Comparison of ENCODE assay signal across 24 cellular contexts in the genomic region with DNA sequence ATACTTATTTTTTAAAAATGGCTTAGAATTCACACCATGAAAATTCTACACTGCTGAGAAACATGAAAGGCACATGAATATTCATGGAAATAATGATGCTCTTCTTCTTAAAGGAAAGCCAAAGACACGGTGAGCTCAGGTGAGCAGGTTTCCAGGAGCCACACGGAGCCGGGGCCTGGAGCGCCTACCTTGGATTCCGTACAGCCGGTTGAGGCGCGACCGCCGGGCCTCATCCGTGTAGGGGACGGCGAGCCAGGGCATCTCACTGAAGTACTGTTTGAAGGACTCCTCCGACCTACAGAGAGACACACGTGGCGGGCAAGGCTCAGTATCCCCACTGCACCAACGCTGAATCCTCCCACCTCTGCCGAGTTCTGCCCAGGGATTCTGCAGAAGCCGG. TPM values are rescaled to one million over a fixed set of nuclear protein-coding genes. Genes with fewer than 3 reads are reported as not detected.
DNase-seq lines count a peak whose midpoint lies in the region; ATAC-seq and TF ChIP-seq lines count a peak whose summit lies in the region.
"Had no signal": no experiment of that assay in that cellular context is flagged by ENCODE, and none has a peak within 500 bp of the region (broad histone marks: within the 10 kb centered on the region; RNA-seq: fewer than 3 reads in every experiment).

No MANE protein-coding gene starts in this region.

- H3K27me3 Mint-ChIP-seq in endodermal cell (ENCODE audit: insufficient read depth), result no peaks in the 10 kb centered on the region
- peaks cover 5% of the 10 kb centered on the region for H3K27me3 Mint-ChIP-seq in T-helper 17 cell
- H3K27me3 Mint-ChIP-seq in activated CD4-positive, alpha-beta T cell treated with anti-CD3 and anti-CD28 coated beads, Interleukin-2, amount 10 ng/mL, durations not matched to agents 7 days and 5 days, result no peaks in the 10 kb centered on the region
- H3K27me3 Mint-ChIP-seq: CD4-positive, alpha-beta T cell had no signal

- peaks cover 6% of the 10 kb centered on the region; the same call in 1 of the 2 replicates for H3K9me1 ChIP-seq in IMR-90 (ENCODE audit: insufficient read depth, low read length)

- H3K23ac ChIP-seq in IMR-90 (ENCODE audit: low read depth, low read length), result no peak overlapping the region

- H3K9ac ChIP-seq in BLaER1 (no peak overlapping the region), IMR-90 (ENCODE audit: low read depth, low read length) (no peak overlapping the region), endodermal cell (ENCODE audit: extremely low read depth, low read length, poor library complexity, severe bottlenecking) (no peak overlapping the region)

- peaks cover 0 to 9% of the 10 kb centered on the region in 2 experiments; a peak in 2 of 4 replicates for H3K79me1 ChIP-seq in IMR-90 (ENCODE audit: low read depth in 1 of 2, low read length in 2 of 2)

- H2AFZ ChIP-seq in IMR-90 (replicated peaks; ENCODE audit: low read length, poor library complexity) (no peak overlapping the region), osteoblast (ENCODE audit: low read length) (no peak overlapping the region)

- H3K4me1 ChIP-seq in BLaER1 (peaks cover 54% of the 10 kb centered on the region), IMR-90 (ENCODE audit: control insufficient read depth, insufficient read depth, low read length) (no peaks in the 10 kb centered on the region), endodermal cell (ENCODE audit: control insufficient read depth, insufficient read depth, low read length) (no peaks in the 10 kb centered on the region), osteoblast (ENCODE audit: insufficient read depth, low read length) (no peaks in the 10 kb centered on the region)
- H3K4me1 ChIP-seq: A549, Caco-2 had no signal

- H3K4me3 Mint-ChIP-seq in endodermal cell, result no peak overlapping the region
- no peak overlapping the region for H3K4me3 Mint-ChIP-seq in T-helper 17 cell
- no peak overlapping the region for H3K4me3 Mint-ChIP-seq in activated CD4-positive, alpha-beta T cell treated with anti-CD3 and anti-CD28 coated beads, Interleukin-2, amount 10 ng/mL, durations not matched to agents 7 days and 5 days
- H3K4me3 Mint-ChIP-seq: B cell; CD4-positive, alpha-beta T cell; CD8-positive, alpha-beta T cell had no signal

- no peak overlapping the region for H4K91ac ChIP-seq in IMR-90 (ENCODE audit: insufficient read depth, low read depth, low read length)

- H3K27ac Mint-ChIP-seq in endodermal cell, result peak overlapping the region; percentile 16
- H3K27ac Mint-ChIP-seq in T-helper 17 cell, result no peak overlapping the region
- no peak overlapping the region for H3K27ac Mint-ChIP-seq in activated CD4-positive, alpha-beta T cell treated with anti-CD3 and anti-CD28 coated beads, Interleukin-2, amount 10 ng/mL, durations not matched to agents 7 days and 5 days
- H3K27ac Mint-ChIP-seq: B cell; CD4-positive, alpha-beta T cell; CD8-positive, alpha-beta T cell had no signal

- peak overlapping the region; percentile 28 for H2AK9ac ChIP-seq in IMR-90 (replicated peaks; ENCODE audit: low read depth, low read length, poor library complexity)

- H4K20me1 ChIP-seq in BLaER1 (peaks cover 16% of the 10 kb centered on the region; the same call in 1 of the 2 replicates), IMR-90 (ENCODE audit: insufficient read depth, low read length) (peaks cover 16% of the 10 kb centered on the region), osteoblast (ENCODE audit: insufficient read depth, low read length) (peaks cover 9% of the 10 kb centered on the region)

- no peak for TF ChIP-seq POLR2A in IMR-90 (IDR thresholded peaks at IDR 0.05; ENCODE audit: low read depth, low read length)

- CTCF ChIA-PET in IMR-90 (lab: Yijun Ruan, JAX), result interaction anchor here (0.6 kb wide), 1 partner anchor 24 kb away, joined by 3 read pairs; no protein-coding TSS in a partner anchor
- CTCF ChIA-PET in activated CD4-positive, alpha-beta T cell treated with anti-CD3 and anti-CD28 coated beads, Interleukin-2, amount 10 ng/mL, durations not matched to agents 7 days and 5 days (lab: Charles Lee), result no interaction called here

- H3K18ac ChIP-seq in IMR-90 (ENCODE audit: low read depth, low read length), result no peak overlapping the region

- H3K4me2 ChIP-seq in BLaER1 (peak overlapping the region; percentile 63), IMR-90 (ENCODE audit: low read depth, low read length) (no peak overlapping the region), osteoblast (ENCODE audit: insufficient read depth, low read length) (no peak overlapping the region)
- H3K4me2 ChIP-seq: A549 had no signal

- H3K27ac ChIP-seq in BLaER1 (peak overlapping the region; percentile 31), IMR-90 (ENCODE audit: insufficient read depth, low read length) (no peak overlapping the region), endodermal cell (ENCODE audit: low read depth, low read length) (no peak overlapping the region), osteoblast (ENCODE audit: low read depth, low read length) (no peak overlapping the region)
- H3K27ac ChIP-seq: 22Rv1, A549 had no signal

- H2AK5ac ChIP-seq in IMR-90 (ENCODE audit: low read depth, low read length), result no peak overlapping the region

- no peak overlapping the region for H3K4ac ChIP-seq in IMR-90 (ENCODE audit: low read depth, low read length)

- H3K36me3 ChIP-seq in BLaER1 (peaks cover 76% of the 10 kb centered on the region), IMR-90 (ENCODE audit: control insufficient read depth, insufficient read depth, low read length) (peaks cover 60% of the 10 kb centered on the region), endodermal cell (ENCODE audit: control insufficient read depth, insufficient read depth, low read length) (peaks cover 79% of the 10 kb centered on the region), osteoblast (ENCODE audit: insufficient read depth, low read length) (peaks cover 13% of the 10 kb centered on the region)

- no peak overlapping the region for H3K56ac ChIP-seq in IMR-90 (ENCODE audit: extremely low read depth, insufficient read depth, low read length)

- H3K79me2 ChIP-seq in osteoblast (ENCODE audit: insufficient read depth, low read length), result no peaks in the 10 kb centered on the region

- POLR2A ChIA-PET in IMR-90 (lab: Charles Lee; ENCODE audit: unreplicated experiment), result no interaction called here
- POLR2A ChIA-PET in activated CD4-positive, alpha-beta T cell treated with anti-CD3 and anti-CD28 coated beads, Interleukin-2, amount 10 ng/mL, durations not matched to agents 7 days and 5 days (lab: Charles Lee), result no interaction called here

- 98% methylated on average over 10 of the region's 19 CpGs; no CpG with 5 or more reads in 1 of the 2 experiments for WGBS in IMR-90 (ENCODE audit: extremely low coverage in 2 of 2, insufficient read length in 1 of 2), 2 experiments
- WGBS in endodermal cell (ENCODE audit: insufficient coverage in 1 of 2, insufficient read length in 1 of 2), 2 experiments, result 97% methylated on average over 19 of the region's 19 CpGs

- no peak for TF ChIP-seq CTCF in IMR-90 (conservative IDR thresholded peaks at IDR 0.05; ENCODE audit: low read depth, low read length)
- no peak for TF ChIP-seq CTCF in endodermal cell (conservative IDR thresholded peaks at IDR 0.05)
- TF ChIP-seq CTCF in osteoblast (IDR thresholded peaks at IDR 0.05; ENCODE audit: extremely low read depth, low read depth, low read length), result no peak

- H3K36me3 Mint-ChIP-seq in endodermal cell (ENCODE audit: low read depth) (peaks cover 67% of the 10 kb centered on the region), T-helper 17 cell (ENCODE audit: low read depth) (no peaks in the 10 kb centered on the region)
- no peaks in the 10 kb centered on the region for H3K36me3 Mint-ChIP-seq in activated CD4-positive, alpha-beta T cell treated with anti-CD3 and anti-CD28 coated beads, Interleukin-2, amount 10 ng/mL, durations not matched to agents 7 days and 5 days (ENCODE audit: low read depth)
- H3K36me3 Mint-ChIP-seq: CD8-positive, alpha-beta T cell had no signal

- H4K5ac ChIP-seq in IMR-90 (ENCODE audit: low read depth, low read length), result no peak overlapping the region

- H2BK15ac ChIP-seq in IMR-90 (ENCODE audit: low read depth, low read length), result no peak overlapping the region

- H3K9me3 Mint-ChIP-seq in endodermal cell, result no peaks in the 10 kb centered on the region
- no peaks in the 10 kb centered on the region for H3K9me3 Mint-ChIP-seq in activated CD4-positive, alpha-beta T cell treated with anti-CD3 and anti-CD28 coated beads, Interleukin-2, amount 10 ng/mL, durations not matched to agents 7 days and 5 days
- H3K9me3 Mint-ChIP-seq: CD4-positive, alpha-beta T cell; CD8-positive, alpha-beta T cell had no signal

- no peak for ATAC-seq in IMR-90 (ENCODE audit: low read depth)
- no peak for ATAC-seq in T-helper 17 cell
- no peak for ATAC-seq in left colon
- ATAC-seq: A549; CD8-positive, alpha-beta T cell had no signal

- H3K4me1 Mint-ChIP-seq in endodermal cell, result no peaks in the 10 kb centered on the region
- H3K4me1 Mint-ChIP-seq in T-helper 17 cell, result no peaks in the 10 kb centered on the region
- H3K4me1 Mint-ChIP-seq in activated CD4-positive, alpha-beta T cell treated with anti-CD3 and anti-CD28 coated beads, Interleukin-2, amount 10 ng/mL, durations not matched to agents 7 days and 5 days, result no peaks in the 10 kb centered on the region
- H3K4me1 Mint-ChIP-seq: B cell had no signal

- DNase-seq in IMR-90 (no peak), endodermal cell (no peak), osteoblast (ENCODE audit: insufficient read length, low spot score, missing footprints) (peak; percentile 81), T-helper 17 cell (no peak), cerebellar nuclear complex (lab: John Stamatoyannopoulos, UW) (no peak), left colon (no peak)
- no peak for DNase-seq in activated CD4-positive, alpha-beta T cell treated with anti-CD3 and anti-CD28 coated beads, Interleukin-2, amount 10 ng/mL, durations not matched to agents 7 days and 5 days
- DNase-seq: AML-193; C1 segment of cervical spinal cord; Caco-2; Calu3; CD4-positive, alpha-beta T cell; CD8-positive, alpha-beta T cell; DMS 273 treated with DMSO at 0.1 percent for 48 hours; DMS153; DMS53; DMS79; DND-41; EL; GF-D8 had no signal

- H2BK5ac ChIP-seq in IMR-90 (ENCODE audit: low read depth, low read length, poor library complexity, severe bottlenecking), result no peak overlapping the region

- in situ Hi-C loops in IMR-90 (cut with MboI; ENCODE audit: low sequenced_read_pairs), result no loop called here

- H3K14ac ChIP-seq in IMR-90 (replicated peaks; ENCODE audit: low read depth, low read length), result no peak overlapping the region

- BruUV-seq in IMR-90 (replicated peaks; lab: Mats Ljungman, UMichigan), result no TSS peak

- dilution Hi-C loops in IMR-90 (cut with HindIII; ENCODE audit: low sequenced_read_pairs, unreplicated experiment), result no loop called here

- H4K8ac ChIP-seq in IMR-90 (ENCODE audit: low read depth in 2 of 2, low read length in 2 of 2), result no peak overlapping the region

- no peak for TF ChIP-seq RAD21 in IMR-90 (IDR thresholded peaks at IDR 0.05; ENCODE audit: low read length)

- no peaks in the 10 kb centered on the region for H3K9me3 ChIP-seq in BLaER1
- H3K9me3 ChIP-seq in IMR-90 (ENCODE audit: control insufficient read depth, insufficient read depth, low read length), result no peaks in the 10 kb centered on the region
- H3K9me3 ChIP-seq in endodermal cell (ENCODE audit: control insufficient read depth, low read length), result no peaks in the 10 kb centered on the region
- no peaks in the 10 kb centered on the region for H3K9me3 ChIP-seq in osteoblast (ENCODE audit: low read depth, low read length)
- no peaks in the 10 kb centered on the region for H3K9me3 ChIP-seq in T-helper 17 cell (ENCODE audit: control insufficient read depth, low read length, poor library complexity, severe bottlenecking)
- H3K9me3 ChIP-seq: A549, Caco-2 had no signal

- no peak overlapping the region for H2BK120ac ChIP-seq in IMR-90 (ENCODE audit: low read depth, low read length)

- H2BK20ac ChIP-seq in IMR-90 (ENCODE audit: low read depth, low read length), result no peak overlapping the region

- H3K27me3 ChIP-seq in BLaER1 (no peaks in the 10 kb centered on the region), IMR-90 (ENCODE audit: control insufficient read depth, insufficient read depth, low read length) (no peaks in the 10 kb centered on the region), endodermal cell (ENCODE audit: control insufficient read depth, insufficient read depth, low read length, poor library complexity, severe bottlenecking) (no peaks in the 10 kb centered on the region), osteoblast (ENCODE audit: insufficient read depth, low read length) (no peaks in the 10 kb centered on the region)

- H3K4me3 ChIP-seq in BLaER1 (no peak overlapping the region), IMR-90 (ENCODE audit: insufficient read depth, low read depth, low read length) (no peak overlapping the region), endodermal cell (ENCODE audit: low read length) (no peak overlapping the region), osteoblast (ENCODE audit: insufficient read depth, low read length) (no peak overlapping the region)
- H3K4me3 ChIP-seq: A549 had no signal

- intact Hi-C loops in IMR-90 (cut with micrococcal nuclease), result no loop called here
- intact Hi-C loops in left colon (cut with DNase I, micrococcal nuclease), result no loop called here

RNA-seq across cellular contexts. Expression of a gene that starts 37.1 kb away (rescaled TPM):
- total RNA-seq in IMR-90 (2012; rRNA removed) (15.2 and 16.1 TPM in 2 replicates), endodermal cell (10 to 100 TPM; 14.0 to 18.7 TPM), osteoblast (16.5 and 19.5 TPM in 2 replicates), T-helper 17 cell (10 to 100 TPM; 28.1 to 29.6 TPM), left colon (10 to 100 TPM; 11.4 to 13.3 TPM)
- polyA plus RNA-seq in IMR-90 (2012; rRNA removed), result 8.9 and 9.0 TPM in 2 replicates
- 8.3 and 10.0 TPM in 2 replicates for polyA plus RNA-seq in IMR-90 (2012; cell fraction: cytosol; rRNA removed)
- polyA plus RNA-seq in IMR-90 (2012; cell fraction: nucleus; rRNA removed; ENCODE audit: low replicate concordance), result 5.4 and 7.5 TPM in 2 replicates
- polyA plus RNA-seq in endodermal cell (2013, experiment 1 of 2), result 10.1 TPM
- 10.7 TPM for polyA plus RNA-seq in endodermal cell (2013, experiment 2 of 2)
- 10 to 100 TPM; 16.9 to 19.6 TPM for total RNA-seq in activated CD4-positive, alpha-beta T cell treated with anti-CD3 and anti-CD28 coated beads, Interleukin-2, amount 10 ng/mL, durations not matched to agents 7 days and 5 days

RNA-seq across cellular contexts. Expression of a gene that starts 37.2 kb away (rescaled TPM):
- total RNA-seq in IMR-90 (2012; rRNA removed) (26.3 and 41.1 TPM in 2 replicates), endodermal cell (10 to 100 TPM; 81.6 to 95.1 TPM), osteoblast (39.4 and 43.3 TPM in 2 replicates), T-helper 17 cell (10 to 100 TPM; 60.6 to 64.8 TPM), left colon (10 to 100 TPM; 80.8 to 99.0 TPM)
- 26.5 and 36.7 TPM in 2 replicates for polyA plus RNA-seq in IMR-90 (2012; rRNA removed)
- 7.9 and 19.3 TPM in 2 replicates for polyA plus RNA-seq in IMR-90 (2012; cell fraction: cytosol; rRNA removed)
- polyA plus RNA-seq in IMR-90 (2012; cell fraction: nucleus; rRNA removed; ENCODE audit: low replicate concordance), result 10.6 and 51.9 TPM in 2 replicates
- 58.6 TPM for polyA plus RNA-seq in endodermal cell (2013, experiment 1 of 2)
- polyA plus RNA-seq in endodermal cell (2013, experiment 2 of 2), result 54.5 TPM
- total RNA-seq in activated CD4-positive, alpha-beta T cell treated with anti-CD3 and anti-CD28 coated beads, Interleukin-2, amount 10 ng/mL, durations not matched to agents 7 days and 5 days, result 10 to 100 TPM; 57.6 to 71.6 TPM
